19 cellular contexts compared by ENCODE assay signal in genomic region chr13:114016321-114017027, GRCh38. TPM values are rescaled to one million over a fixed set of nuclear protein-coding genes. Genes with fewer than 3 reads are reported as not detected.
A peak's percentile ranks its signal among the peaks of the same experiment; 100 is the strongest.
DNase-seq lines count a peak whose midpoint lies in the region; ATAC-seq and TF ChIP-seq lines count a peak whose summit lies in the region.
"Had no signal": no experiment of that assay in that cellular context is flagged by ENCODE, and none has a peak within 500 bp of the region (broad histone marks: within the 10 kb centered on the region; RNA-seq: fewer than 3 reads in every experiment).

No MANE protein-coding gene starts in this region.

- TF ChIP-seq CTCF in natural killer cell (IDR thresholded peaks at IDR 0.05) (no peak), WTC11 (IDR thresholded peaks at IDR 0.05) (no peak), glutamatergic neuron (IDR thresholded peaks at IDR 0.05; ENCODE audit: partially characterized antibody, unreplicated experiment) (no peak), vagina (IDR thresholded peaks at IDR 0.05) (no peak), mesothelial cell of epicardium (IDR thresholded peaks at IDR 0.05; ENCODE audit: unreplicated experiment) (no peak)

- H3K27ac Mint-ChIP-seq in natural killer cell, result peak overlapping the region; percentile 63 to 72
- H3K27ac Mint-ChIP-seq in natural killer cell treated with Interleukin-12 subunit alpha and Interleukin-12 subunit beta and Interleukin-15 and Interleukin-18, amount 100 ng/mL, for 72 hours, result peak overlapping the region in 1 of 2 donors; percentile 23
- peak overlapping the region; percentile 51; the same call in 1 of the 2 replicates for H3K27ac Mint-ChIP-seq in WTC11
- no peak overlapping the region for H3K27ac Mint-ChIP-seq in glutamatergic neuron (ENCODE audit: unreplicated experiment)
- H3K27ac Mint-ChIP-seq in mesothelial cell of epicardium, result no peak overlapping the region

- peaks cover 7% of the 10 kb centered on the region for H3K4me1 ChIP-seq in vagina
- H3K4me1 ChIP-seq: right lobe of liver, SJCRH30 had no signal

- DNase-seq in natural killer cell (no peak), WTC11 (ENCODE audit: low spot score) (no peak), glutamatergic neuron (peak; percentile 4), vagina (ENCODE audit: extremely low spot score in 2 of 2) (no peak), midbrain (lab: John Stamatoyannopoulos, UW) (no peak), mesothelial cell of epicardium (ENCODE audit: low spot score in 2 of 2, unreplicated experiment in 2 of 2) (no peak)
- no peak for DNase-seq in natural killer cell treated with Interleukin-12 subunit alpha and Interleukin-12 subunit beta and Interleukin-15 and Interleukin-18, amount 100 ng/mL, for 72 hours (ENCODE audit: low spot score)
- DNase-seq: activated CD4-positive, alpha-beta T cell treated with anti-CD3 and anti-CD28 coated beads, Interleukin-2, amount 50 U/mL, for 4 hours; AML-193; COR-L47; DND-41; NCI-H187 treated with DMSO at 0.1 percent for 48 hours; ovary; right lobe of liver had no signal

- H3K4me3 ChIP-seq in vagina, result no peak overlapping the region
- H3K4me3 ChIP-seq: cardiac muscle cell, ovary, right lobe of liver, SJCRH30 had no signal

- TF ChIP-seq POLR2A in vagina (IDR thresholded peaks at IDR 0.05), result no peak

- H3K27me3 Mint-ChIP-seq in natural killer cell (ENCODE audit: low read depth in 2 of 2), result no peaks in the 10 kb centered on the region
- no peaks in the 10 kb centered on the region for H3K27me3 Mint-ChIP-seq in natural killer cell treated with Interleukin-12 subunit alpha and Interleukin-12 subunit beta and Interleukin-15 and Interleukin-18, amount 100 ng/mL, for 72 hours
- no peaks in the 10 kb centered on the region for H3K27me3 Mint-ChIP-seq in WTC11 (ENCODE audit: low read depth)
- H3K27me3 Mint-ChIP-seq in glutamatergic neuron (ENCODE audit: unreplicated experiment), result no peaks in the 10 kb centered on the region
- H3K27me3 Mint-ChIP-seq in mesothelial cell of epicardium (ENCODE audit: low read depth), result no peaks in the 10 kb centered on the region

- no peaks in the 10 kb centered on the region for H3K9me3 ChIP-seq in vagina
- H3K9me3 ChIP-seq: ovary, right lobe of liver, SJCRH30, upper lobe of left lung had no signal

- H3K4me3 Mint-ChIP-seq in natural killer cell (no peak overlapping the region), WTC11 (no peak overlapping the region), glutamatergic neuron (ENCODE audit: unreplicated experiment) (no peak overlapping the region), mesothelial cell of epicardium (no peak overlapping the region)
- H3K4me3 Mint-ChIP-seq in natural killer cell treated with Interleukin-12 subunit alpha and Interleukin-12 subunit beta and Interleukin-15 and Interleukin-18, amount 100 ng/mL, for 72 hours, result no peak overlapping the region

- POLR2A ChIA-PET in WTC11 (lab: Charles Lee), result no interaction called here

- no peaks in the 10 kb centered on the region for H3K27me3 ChIP-seq in vagina
- H3K27me3 ChIP-seq: cardiac muscle cell, ovary, right lobe of liver, SJCRH30, upper lobe of left lung had no signal

- intact Hi-C loops in natural killer cell (cut with micrococcal nuclease), result no loop called here
- intact Hi-C loops in vagina (cut with DNase I), result loop anchor here (5.0 kb wide), 1 partner anchor 116 kb away; the partner anchor contains the start of gene RASA3

- H3K9me3 Mint-ChIP-seq in natural killer cell (no peaks in the 10 kb centered on the region), WTC11 (no peaks in the 10 kb centered on the region), glutamatergic neuron (ENCODE audit: unreplicated experiment) (peaks cover 2% of the 10 kb centered on the region), mesothelial cell of epicardium (no peaks in the 10 kb centered on the region)
- H3K9me3 Mint-ChIP-seq in natural killer cell treated with Interleukin-12 subunit alpha and Interleukin-12 subunit beta and Interleukin-15 and Interleukin-18, amount 100 ng/mL, for 72 hours, result no peaks in the 10 kb centered on the region

- peak overlapping the region; percentile 66 for H3K27ac ChIP-seq in vagina
- H3K27ac ChIP-seq: cardiac muscle cell, KMS-11, ovary, right lobe of liver, SJCRH30, VCaP had no signal

- ATAC-seq in natural killer cell (no peak), WTC11 (no peak)
- ATAC-seq in natural killer cell treated with Interleukin-12 subunit alpha and Interleukin-12 subunit beta and Interleukin-15 and Interleukin-18, amount 100 ng/mL, for 72 hours, result no peak

- peaks cover 0 to 39% of the 10 kb centered on the region in 2 donors for H3K36me3 ChIP-seq in vagina
- H3K36me3 ChIP-seq: cardiac muscle cell, ovary, right lobe of liver had no signal

- CTCF ChIA-PET in WTC11 (lab: Charles Lee), result interaction anchor here (0.6 to 2.2 kb wide), 15 partner anchors 9 to 496 kb away, joined by 3 to 10 read pairs (median 3); no protein-coding TSS in a partner anchor

- H3K36me3 Mint-ChIP-seq in natural killer cell (no peaks in the 10 kb centered on the region), WTC11 (peaks cover 2% of the 10 kb centered on the region; the same call in 1 of the 2 replicates), glutamatergic neuron (ENCODE audit: unreplicated experiment) (no peaks in the 10 kb centered on the region), mesothelial cell of epicardium (no peaks in the 10 kb centered on the region)
- H3K36me3 Mint-ChIP-seq in natural killer cell treated with Interleukin-12 subunit alpha and Interleukin-12 subunit beta and Interleukin-15 and Interleukin-18, amount 100 ng/mL, for 72 hours, result no peaks in the 10 kb centered on the region

- H3K4me1 Mint-ChIP-seq in natural killer cell (peaks cover 0 to 9% of the 10 kb centered on the region in 2 donors), WTC11 (no peaks in the 10 kb centered on the region), glutamatergic neuron (ENCODE audit: low read depth, unreplicated experiment) (peaks cover 3% of the 10 kb centered on the region), mesothelial cell of epicardium (peaks cover 2% of the 10 kb centered on the region)
- H3K4me1 Mint-ChIP-seq in natural killer cell treated with Interleukin-12 subunit alpha and Interleukin-12 subunit beta and Interleukin-15 and Interleukin-18, amount 100 ng/mL, for 72 hours (ENCODE audit: low read depth in 2 of 2), result peaks cover 0 to 1% of the 10 kb centered on the region in 2 donors

TF ChIP-seq in WTC11, 78 proteins besides CTCF, POLR2A, EP300 and RAD21 (continues in another document):
- TF ChIP-seq USF1 (CRISPR knock-in tag; IDR thresholded peaks at IDR 0.05), result no peak
- no peak for TF ChIP-seq SMAD3 (CRISPR knock-in tag; IDR thresholded peaks at IDR 0.05; ENCODE audit: borderline replicate concordance)
- no peak for TF ChIP-seq SP1 (CRISPR knock-in tag; conservative IDR thresholded peaks at IDR 0.05)
- no peak for TF ChIP-seq IRF1 (CRISPR knock-in tag; IDR thresholded peaks at IDR 0.05)
- TF ChIP-seq ATF6 (CRISPR knock-in tag; IDR thresholded peaks at IDR 0.05), result no peak
- TF ChIP-seq FOXP4 (CRISPR knock-in tag; IDR thresholded peaks at IDR 0.05), result no peak

RNA-seq across cellular contexts. Expression of gene C13orf46, which starts 42.6 kb away (rescaled TPM):
- 10 to 100 TPM; 21.1 to 23.9 (median 23.5) TPM for total RNA-seq in natural killer cell
- 1 to 10 TPM in 1 of 2 donors, under 1 TPM in 1; 0.64 to 1.4 TPM for total RNA-seq in natural killer cell treated with Interleukin-12 subunit alpha and Interleukin-12 subunit beta and Interleukin-15 and Interleukin-18, amount 100 ng/mL, for 72 hours
- total RNA-seq in WTC11 (2021), result 0.27 to 0.50 TPM (median 0.37 TPM) in 3 replicates
- 0.71 TPM for total RNA-seq in glutamatergic neuron (ENCODE audit: unreplicated experiment)
- not detected for total RNA-seq in vagina
- total RNA-seq in mesothelial cell of epicardium, result 0.54 to 1.8 TPM (median 0.57 TPM) in 3 replicates
- total RNA-seq: cardiac muscle cell had no signal

Comparison
In these comparisons a context has a peak if more than half of its experiments do, and no peak if none do; other contexts are left out.
1. H3K27ac Mint-ChIP-seq: peak in natural killer cell (2 of 2) and WTC11 (single experiment); none in glutamatergic neuron (single experiment) and mesothelial cell of epicardium (single experiment).